In the genomic region with DNA sequence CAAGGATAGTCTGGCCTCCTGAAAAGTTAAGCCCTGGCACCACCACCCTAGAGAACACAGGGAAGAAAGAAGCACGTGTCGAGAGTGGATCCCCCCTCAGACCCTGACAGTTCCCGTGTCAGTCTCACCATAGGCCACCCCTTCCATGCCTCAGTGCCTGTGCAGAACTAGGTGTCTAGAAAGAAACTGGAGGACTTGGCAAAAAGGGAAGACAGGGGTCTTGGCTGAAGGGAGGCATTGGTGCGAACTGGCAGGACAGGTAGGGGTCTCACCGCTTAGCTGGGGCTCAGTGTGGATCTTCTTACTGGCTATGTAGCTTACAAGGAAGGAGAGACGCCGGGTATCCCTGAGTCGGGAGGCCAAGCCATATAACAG, we compare ENCODE assay signal across 7 cellular contexts. TPM values are rescaled to one million over a fixed set of nuclear protein-coding genes. Genes with fewer than 3 reads are reported as not detected.
DNase-seq lines count a peak whose midpoint lies in the region; ATAC-seq, FAIRE-seq and TF ChIP-seq lines count a peak whose summit lies in the region.

No MANE protein-coding gene starts in this region.

- peak overlapping the region; percentile 81 for H3K4me3 ChIP-seq in HUES6 (ENCODE audit: low read depth, low read length)
- H3K4me3 ChIP-seq in kidney (ENCODE audit: low read length in 2 of 2): peak overlapping the region; percentile 94 to 95
- H3K4me3 ChIP-seq in stomach smooth muscle (ENCODE audit: low read length in 2 of 2): peak overlapping the region; percentile 84 to 98

- no peak for ATAC-seq in activated naive CD8-positive, alpha-beta T cell treated with anti-CD3 and anti-CD28 coated beads, Interleukin-2, amount 10 ng/mL, durations not matched to agents 7 days and 5 days (ENCODE audit: low read depth)
- no peak for ATAC-seq in GM19463 (IDR thresholded peaks at IDR 0.05; ENCODE audit: unreplicated experiment)

- peaks cover 23% of the 10 kb centered on the region for H3K4me1 Mint-ChIP-seq in activated naive CD8-positive, alpha-beta T cell treated with anti-CD3 and anti-CD28 coated beads, Interleukin-2, amount 10 ng/mL, durations not matched to agents 7 days and 5 days

- POLR2A ChIA-PET in activated naive CD8-positive, alpha-beta T cell treated with anti-CD3 and anti-CD28 coated beads, Interleukin-2, amount 10 ng/mL, durations not matched to agents 7 days and 5 days (lab: Charles Lee): interaction anchor here (0.5 to 3.7 kb wide), 6 partner anchors 8 to 714 kb away, joined by 3 to 56 read pairs (median 6); a partner anchor contains a TSS

- H3K27ac Mint-ChIP-seq in activated naive CD8-positive, alpha-beta T cell treated with anti-CD3 and anti-CD28 coated beads, Interleukin-2, amount 10 ng/mL, durations not matched to agents 7 days and 5 days: peak overlapping the region; percentile 98

- H3K4me3 Mint-ChIP-seq in activated naive CD8-positive, alpha-beta T cell treated with anti-CD3 and anti-CD28 coated beads, Interleukin-2, amount 10 ng/mL, durations not matched to agents 7 days and 5 days: peak overlapping the region; percentile 99

- peaks cover 60% of the 10 kb centered on the region for H3K36me3 ChIP-seq in HUES6 (ENCODE audit: control insufficient read depth, insufficient read depth, low read length)
- peaks cover 38 to 41% of the 10 kb centered on the region in 2 donors for H3K36me3 ChIP-seq in kidney (ENCODE audit: control insufficient read depth in 1 of 2, insufficient read depth in 2 of 2, low read length in 2 of 2)
- H3K36me3 ChIP-seq in stomach smooth muscle (ENCODE audit: control insufficient read depth in 2 of 2, insufficient read depth in 2 of 2, low read length in 2 of 2): peaks cover 44 to 51% of the 10 kb centered on the region in 2 donors

- peak overlapping the region; percentile 94 for H3K9ac ChIP-seq in HUES6 (ENCODE audit: low read length)
- peak overlapping the region; percentile 57 to 92 for H3K9ac ChIP-seq in kidney (ENCODE audit: low read length in 2 of 2)
- H3K9ac ChIP-seq in stomach smooth muscle (ENCODE audit: low read length in 2 of 2): peak overlapping the region; percentile 76 to 97

- intact Hi-C loops in kidney (cut with DNase I): no loop called here

- H3K9me3 ChIP-seq in HUES6 (ENCODE audit: control insufficient read depth, insufficient read depth, low read depth, low read length) (no peaks in the 10 kb centered on the region), kidney (ENCODE audit: control insufficient read depth in 1 of 2, low read length in 2 of 2) (no peaks in the 10 kb centered on the region), stomach smooth muscle (ENCODE audit: control insufficient read depth in 2 of 2, low read length in 2 of 2) (no peaks in the 10 kb centered on the region)

- H3K27ac ChIP-seq in HUES6 (ENCODE audit: low read depth, low read length) (peak overlapping the region; percentile 90), kidney (ENCODE audit: low read depth in 2 of 2, low read length in 2 of 2) (peak overlapping the region in 1 of 2 donors; percentile 20), stomach smooth muscle (ENCODE audit: low read length) (peak overlapping the region; percentile 84)

- no peak for TF ChIP-seq CTCF in kidney (IDR thresholded peaks at IDR 0.05; ENCODE audit: borderline replicate concordance, extremely low read depth, insufficient read depth)

- H3K27me3 ChIP-seq in HUES6 (ENCODE audit: control insufficient read depth, insufficient read depth, low read length) (no peaks in the 10 kb centered on the region), stomach smooth muscle (ENCODE audit: control insufficient read depth in 1 of 2, insufficient read depth in 2 of 2, low read length in 2 of 2) (no peaks in the 10 kb centered on the region)

- H3K27me3 Mint-ChIP-seq in activated naive CD8-positive, alpha-beta T cell treated with anti-CD3 and anti-CD28 coated beads, Interleukin-2, amount 10 ng/mL, durations not matched to agents 7 days and 5 days: no peaks in the 10 kb centered on the region

- DNase-seq in activated naive CD8-positive, alpha-beta T cell treated with anti-CD3 and anti-CD28 coated beads, Interleukin-2, amount 10 ng/mL, durations not matched to agents 7 days and 5 days: no peak
- no peak for DNase-seq in kidney
- DNase-seq in LoVo (ENCODE audit: low spot score): no peak
- DNase-seq in NCI-H128 (lab: John Stamatoyannopoulos, UW; ENCODE audit: unreplicated experiment): no peak

- peaks cover 19% of the 10 kb centered on the region for H3K36me3 Mint-ChIP-seq in activated naive CD8-positive, alpha-beta T cell treated with anti-CD3 and anti-CD28 coated beads, Interleukin-2, amount 10 ng/mL, durations not matched to agents 7 days and 5 days

- no peaks in the 10 kb centered on the region for H3K9me3 Mint-ChIP-seq in activated naive CD8-positive, alpha-beta T cell treated with anti-CD3 and anti-CD28 coated beads, Interleukin-2, amount 10 ng/mL, durations not matched to agents 7 days and 5 days

- FAIRE-seq in kidney (lab: Jason Lieb, UNC): no peak

- peaks cover 7% of the 10 kb centered on the region for H3K4me1 ChIP-seq in HUES6 (ENCODE audit: control insufficient read depth, insufficient read depth, low read length)
- H3K4me1 ChIP-seq in kidney (ENCODE audit: control insufficient read depth in 1 of 2, insufficient read depth in 1 of 2, low read depth in 1 of 2, low read length in 2 of 2): peaks cover 8 to 16% of the 10 kb centered on the region in 2 donors
- H3K4me1 ChIP-seq in stomach smooth muscle (ENCODE audit: control insufficient read depth, insufficient read depth, low read length): peaks cover 20% of the 10 kb centered on the region

RNA-seq across cellular contexts. Expression of a gene that starts 0.5 kb away (rescaled TPM):
- 100 to 1,000 TPM; 223 to 237 TPM for total RNA-seq in activated naive CD8-positive, alpha-beta T cell treated with anti-CD3 and anti-CD28 coated beads, Interleukin-2, amount 10 ng/mL, durations not matched to agents 7 days and 5 days
- 231 TPM for total RNA-seq in kidney
- 209 TPM for polyA plus RNA-seq in kidney (ENCODE audit: insufficient read depth, low read depth, low replicate concordance)

RNA-seq across cellular contexts. Expression of a gene that starts 10.2 kb away (rescaled TPM):
- total RNA-seq in activated naive CD8-positive, alpha-beta T cell treated with anti-CD3 and anti-CD28 coated beads, Interleukin-2, amount 10 ng/mL, durations not matched to agents 7 days and 5 days: 100 to 1,000 TPM; 141 to 153 TPM
- total RNA-seq in kidney: 92.1 TPM
- 23.0 TPM for polyA plus RNA-seq in kidney (ENCODE audit: insufficient read depth, low read depth, low replicate concordance)

RNA-seq across cellular contexts. Expression of a gene that starts 16.6 kb away (rescaled TPM):
- total RNA-seq in activated naive CD8-positive, alpha-beta T cell treated with anti-CD3 and anti-CD28 coated beads, Interleukin-2, amount 10 ng/mL, durations not matched to agents 7 days and 5 days: 10 to 100 TPM; 77.8 to 78.2 TPM
- 67.2 TPM for total RNA-seq in kidney
- polyA plus RNA-seq in kidney (ENCODE audit: insufficient read depth, low read depth, low replicate concordance): 29.3 TPM

RNA-seq across cellular contexts. Expression of a gene that starts 28.8 kb away (rescaled TPM):
- total RNA-seq in activated naive CD8-positive, alpha-beta T cell treated with anti-CD3 and anti-CD28 coated beads, Interleukin-2, amount 10 ng/mL, durations not matched to agents 7 days and 5 days: 1 to 10 TPM in 1 of 2 experiments, under 1 TPM in 1; 0.45 to 1.2 TPM
- total RNA-seq in kidney: 444 TPM
- 460 TPM for polyA plus RNA-seq in kidney (ENCODE audit: insufficient read depth, low read depth, low replicate concordance)
